20 cellular contexts compared by ENCODE assay signal in the genomic region with DNA sequence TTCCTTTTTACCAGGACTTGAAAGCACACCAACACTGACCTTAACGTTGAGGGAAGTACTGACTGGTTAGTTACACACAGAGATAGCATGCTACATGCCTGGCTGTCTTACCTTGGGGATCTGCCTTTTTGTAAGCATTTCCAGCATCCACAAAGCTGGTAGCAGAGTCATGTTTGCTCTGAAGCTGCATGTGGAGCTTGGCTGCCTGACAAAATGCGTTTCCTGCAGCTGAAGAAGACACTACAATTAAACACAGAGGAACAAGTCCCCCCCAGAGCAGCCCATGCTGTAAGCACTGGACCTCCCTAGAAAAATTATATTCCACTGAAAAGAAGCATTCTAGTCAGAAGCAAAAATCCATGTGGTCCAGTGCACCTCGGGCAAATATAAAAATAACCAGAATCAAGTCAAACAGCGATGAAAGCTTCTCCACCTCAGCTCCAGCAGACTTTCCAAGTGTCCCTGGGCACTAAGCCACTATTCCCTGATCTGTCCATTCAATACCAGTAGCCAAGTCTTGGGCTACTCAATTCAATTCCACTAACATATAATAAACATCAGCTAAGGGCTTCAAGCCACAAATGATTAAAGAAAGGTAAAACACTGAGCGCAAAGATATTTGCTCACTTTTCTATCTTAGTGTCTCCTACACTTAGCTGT. TPM values are rescaled to one million over a fixed set of nuclear protein-coding genes. Genes with fewer than 3 reads are reported as not detected.
DNase-seq lines count a peak whose midpoint lies in the region; ATAC-seq lines count a peak whose summit lies in the region.
"Had no signal": no experiment of that assay in that cellular context is flagged by ENCODE, and none has a peak within 500 bp of the region (broad histone marks: within the 10 kb centered on the region; RNA-seq: fewer than 3 reads in every experiment).

No MANE protein-coding gene starts in this region.

- POLR2A ChIA-PET in activated naive CD8-positive, alpha-beta T cell treated with anti-CD3 and anti-CD28 coated beads, Interleukin-2, amount 10 ng/mL, durations not matched to agents 7 days and 5 days (lab: Charles Lee): interaction anchor here (1.0 to 1.5 kb wide), 3 partner anchors 24 to 47 kb away, joined by 3 to 8 read pairs (median 5); partner anchors contain the start of gene NAPB

- intact Hi-C loops in dendritic cell treated with granulocyte-macrophage colony-stimulating factor and Interleukin-4, amounts not matched to agents 40 ng/mL and 50 ng/mL, for 4 days (cut with micrococcal nuclease): no loop called here

- no peak for ATAC-seq in activated naive CD8-positive, alpha-beta T cell treated with anti-CD3 and anti-CD28 coated beads, Interleukin-2, amount 10 ng/mL, durations not matched to agents 7 days and 5 days (ENCODE audit: low read depth)

- no peak for DNase-seq in activated naive CD8-positive, alpha-beta T cell treated with anti-CD3 and anti-CD28 coated beads, Interleukin-2, amount 10 ng/mL, durations not matched to agents 7 days and 5 days
- no peak for DNase-seq in activated naive CD8-positive, alpha-beta T cell treated with anti-CD3 and anti-CD28 coated beads for 36 hours
- DNase-seq in NCI-H446 treated with DMSO at 0.1 percent for 48 hours (lab: John Stamatoyannopoulos, UW) (peak; percentile 26), smooth muscle cell of the brain vasculature (ENCODE audit: low read depth, low spot score) (peak; percentile 40), UCSD-AML1 (lab: John Stamatoyannopoulos, UW; ENCODE audit: unreplicated experiment) (no peak), SW 1271 (lab: John Stamatoyannopoulos, UW) (no peak)
- no peak for DNase-seq in activated effector memory CD4-positive, alpha-beta T cell treated with anti-CD3 and anti-CD28 coated beads, Interleukin-2, amount 50 U/mL, for 16 hours
- DNase-seq: effector CD8-positive, alpha-beta T cell; left lung; NCI-H2171 treated with DMSO at 0.1 percent for 48 hours; SHP77 treated with DMSO at 0.1 percent for 48 hours; stimulated activated CD4-positive, alpha-beta T cell treated with anti-CD3 and anti-CD28 coated beads, Interleukin-12 subunit alpha, Interleukin-12 subunit beta, amount 100 ng/mL, for 4 hours had no signal

- H3K4me1 Mint-ChIP-seq in activated naive CD8-positive, alpha-beta T cell treated with anti-CD3 and anti-CD28 coated beads, Interleukin-2, amount 10 ng/mL, durations not matched to agents 7 days and 5 days: peaks cover 38% of the 10 kb centered on the region
- peaks cover 31% of the 10 kb centered on the region for H3K4me1 Mint-ChIP-seq in activated naive CD8-positive, alpha-beta T cell treated with anti-CD3 and anti-CD28 coated beads for 36 hours
- peaks cover 18% of the 10 kb centered on the region for H3K4me1 Mint-ChIP-seq in dendritic cell treated with granulocyte-macrophage colony-stimulating factor and Interleukin-4, amounts not matched to agents 40 ng/mL and 50 ng/mL, for 4 days (ENCODE audit: low read depth)

- no peaks in the 10 kb centered on the region for H3K27me3 Mint-ChIP-seq in activated naive CD8-positive, alpha-beta T cell treated with anti-CD3 and anti-CD28 coated beads, Interleukin-2, amount 10 ng/mL, durations not matched to agents 7 days and 5 days
- H3K27me3 Mint-ChIP-seq in activated naive CD8-positive, alpha-beta T cell treated with anti-CD3 and anti-CD28 coated beads for 36 hours: no peaks in the 10 kb centered on the region
- H3K27me3 Mint-ChIP-seq in dendritic cell treated with granulocyte-macrophage colony-stimulating factor and Interleukin-4, amounts not matched to agents 40 ng/mL and 50 ng/mL, for 4 days: no peaks in the 10 kb centered on the region
- H3K27me3 Mint-ChIP-seq: activated CD4-positive, alpha-beta memory T cell treated with anti-CD3 and anti-CD28 coated beads for 36 hours; stimulated activated naive CD8-positive, alpha-beta T cell treated with anti-CD3 and anti-CD28 coated beads, Interleukin-15, Interleukin-2, amounts not matched to agents 100 ng/mL and 50 ng/mL, for 24 hours had no signal

- no peak overlapping the region for H3K4me3 Mint-ChIP-seq in activated naive CD8-positive, alpha-beta T cell treated with anti-CD3 and anti-CD28 coated beads, Interleukin-2, amount 10 ng/mL, durations not matched to agents 7 days and 5 days
- H3K4me3 Mint-ChIP-seq in activated naive CD8-positive, alpha-beta T cell treated with anti-CD3 and anti-CD28 coated beads for 36 hours: no peak overlapping the region
- H3K4me3 Mint-ChIP-seq in dendritic cell treated with granulocyte-macrophage colony-stimulating factor and Interleukin-4, amounts not matched to agents 40 ng/mL and 50 ng/mL, for 4 days: no peak overlapping the region
- H3K4me3 Mint-ChIP-seq: activated CD4-positive, alpha-beta memory T cell treated with anti-CD3 and anti-CD28 coated beads for 36 hours had no signal

- peaks cover 37% of the 10 kb centered on the region for H3K36me3 Mint-ChIP-seq in activated naive CD8-positive, alpha-beta T cell treated with anti-CD3 and anti-CD28 coated beads, Interleukin-2, amount 10 ng/mL, durations not matched to agents 7 days and 5 days
- H3K36me3 Mint-ChIP-seq in activated naive CD8-positive, alpha-beta T cell treated with anti-CD3 and anti-CD28 coated beads for 36 hours: peaks cover 34% of the 10 kb centered on the region
- H3K36me3 Mint-ChIP-seq in dendritic cell treated with granulocyte-macrophage colony-stimulating factor and Interleukin-4, amounts not matched to agents 40 ng/mL and 50 ng/mL, for 4 days (ENCODE audit: low read depth): peaks cover 47% of the 10 kb centered on the region

- no peaks in the 10 kb centered on the region for H3K9me3 Mint-ChIP-seq in activated naive CD8-positive, alpha-beta T cell treated with anti-CD3 and anti-CD28 coated beads, Interleukin-2, amount 10 ng/mL, durations not matched to agents 7 days and 5 days
- H3K9me3 Mint-ChIP-seq in activated naive CD8-positive, alpha-beta T cell treated with anti-CD3 and anti-CD28 coated beads for 36 hours: no peaks in the 10 kb centered on the region
- no peaks in the 10 kb centered on the region for H3K9me3 Mint-ChIP-seq in dendritic cell treated with granulocyte-macrophage colony-stimulating factor and Interleukin-4, amounts not matched to agents 40 ng/mL and 50 ng/mL, for 4 days
- H3K9me3 Mint-ChIP-seq: activated CD4-positive, alpha-beta memory T cell treated with anti-CD3 and anti-CD28 coated beads for 36 hours; activated T-helper 2 cell treated with anti-CD3 and anti-CD28 coated beads, Interferon-gamma antibody, Interleukin-2, Interleukin-4, amounts not matched to agents 10 μg/mL and 5 μg/mL and 100 μg/mL, durations not matched to agents 14 hours and 24 hours and 36 hours; stimulated activated naive CD8-positive, alpha-beta T cell treated with anti-CD3 and anti-CD28 coated beads, Interleukin-15, Interleukin-2, amounts not matched to agents 100 ng/mL and 50 ng/mL, for 24 hours had no signal

- H3K27ac Mint-ChIP-seq in activated naive CD8-positive, alpha-beta T cell treated with anti-CD3 and anti-CD28 coated beads, Interleukin-2, amount 10 ng/mL, durations not matched to agents 7 days and 5 days: peak overlapping the region; percentile 86
- no peak overlapping the region for H3K27ac Mint-ChIP-seq in activated naive CD8-positive, alpha-beta T cell treated with anti-CD3 and anti-CD28 coated beads for 36 hours
- peak overlapping the region; percentile 72 for H3K27ac Mint-ChIP-seq in dendritic cell treated with granulocyte-macrophage colony-stimulating factor and Interleukin-4, amounts not matched to agents 40 ng/mL and 50 ng/mL, for 4 days
- H3K27ac Mint-ChIP-seq: activated CD4-positive, alpha-beta memory T cell treated with anti-CD3 and anti-CD28 coated beads for 36 hours had no signal

RNA-seq across cellular contexts. Expression of gene NAPB, which starts 24.2 kb away (rescaled TPM):
- total RNA-seq in activated naive CD8-positive, alpha-beta T cell treated with anti-CD3 and anti-CD28 coated beads, Interleukin-2, amount 10 ng/mL, durations not matched to agents 7 days and 5 days: 10 to 100 TPM; 18.1 to 20.7 TPM
- total RNA-seq in activated naive CD8-positive, alpha-beta T cell treated with anti-CD3 and anti-CD28 coated beads for 36 hours: 1 to 10 TPM; 6.7 to 7.2 TPM

RNA-seq across cellular contexts. Expression of gene GZF1, which starts 35.1 kb away (rescaled TPM):
- total RNA-seq in activated naive CD8-positive, alpha-beta T cell treated with anti-CD3 and anti-CD28 coated beads, Interleukin-2, amount 10 ng/mL, durations not matched to agents 7 days and 5 days: 10 to 100 TPM; 13.4 to 15.6 TPM
- total RNA-seq in activated naive CD8-positive, alpha-beta T cell treated with anti-CD3 and anti-CD28 coated beads for 36 hours: 10 to 100 TPM; 11.5 to 12.1 TPM

RNA-seq across cellular contexts. Expression of gene CSTL1, which starts 42.4 kb away (rescaled TPM):
- total RNA-seq in activated naive CD8-positive, alpha-beta T cell treated with anti-CD3 and anti-CD28 coated beads, Interleukin-2, amount 10 ng/mL, durations not matched to agents 7 days and 5 days: not detected
- total RNA-seq in activated naive CD8-positive, alpha-beta T cell treated with anti-CD3 and anti-CD28 coated beads for 36 hours: not detected
- total RNA-seq: activated CD4-positive, alpha-beta memory T cell treated with anti-CD3 and anti-CD28 coated beads for 36 hours; activated T-helper 2 cell treated with anti-CD3 and anti-CD28 coated beads, Interferon-gamma antibody, Interleukin-2, Interleukin-4, amounts not matched to agents 10 μg/mL and 5 μg/mL and 100 μg/mL, durations not matched to agents 14 hours and 24 hours and 36 hours; astrocyte; fibroblast of villous mesenchyme; left lung; posterior vena cava; ureter had no signal

RNA-seq across cellular contexts. Expression of gene NXT1, which starts 46.5 kb away (rescaled TPM):
- 10 to 100 TPM; 29.9 to 31.9 TPM for total RNA-seq in activated naive CD8-positive, alpha-beta T cell treated with anti-CD3 and anti-CD28 coated beads, Interleukin-2, amount 10 ng/mL, durations not matched to agents 7 days and 5 days
- 10 to 100 TPM; 53.5 to 55.9 TPM for total RNA-seq in activated naive CD8-positive, alpha-beta T cell treated with anti-CD3 and anti-CD28 coated beads for 36 hours

RNA-seq across cellular contexts. Expression of gene CST11, which starts 55.6 kb away (rescaled TPM):
- not detected for total RNA-seq in activated naive CD8-positive, alpha-beta T cell treated with anti-CD3 and anti-CD28 coated beads, Interleukin-2, amount 10 ng/mL, durations not matched to agents 7 days and 5 days
- total RNA-seq in activated naive CD8-positive, alpha-beta T cell treated with anti-CD3 and anti-CD28 coated beads for 36 hours: not detected
- total RNA-seq: activated CD4-positive, alpha-beta memory T cell treated with anti-CD3 and anti-CD28 coated beads for 36 hours; activated T-helper 2 cell treated with anti-CD3 and anti-CD28 coated beads, Interferon-gamma antibody, Interleukin-2, Interleukin-4, amounts not matched to agents 10 μg/mL and 5 μg/mL and 100 μg/mL, durations not matched to agents 14 hours and 24 hours and 36 hours; astrocyte; fibroblast of villous mesenchyme; left lung; posterior vena cava; ureter had no signal

Comparison
In these comparisons a context has a peak if more than half of its experiments do, and no peak if none do; other contexts are left out.
1. DNase-seq: peak in NCI-H446 treated with DMSO at 0.1 percent for 48 hours (single experiment) and smooth muscle cell of the brain vasculature (single experiment); none in activated naive CD8-positive, alpha-beta T cell treated with anti-CD3 and anti-CD28 coated beads, Interleukin-2, amount 10 ng/mL, durations not matched to agents 7 days and 5 days (single experiment), activated naive CD8-positive, alpha-beta T cell treated with anti-CD3 and anti-CD28 coated beads for 36 hours (single experiment), UCSD-AML1 (single experiment), SW 1271 (0 of 2) and activated effector memory CD4-positive, alpha-beta T cell treated with anti-CD3 and anti-CD28 coated beads, Interleukin-2, amount 50 U/mL, for 16 hours (single experiment).